8 cellular contexts compared by ENCODE assay signal in the genomic region with DNA sequence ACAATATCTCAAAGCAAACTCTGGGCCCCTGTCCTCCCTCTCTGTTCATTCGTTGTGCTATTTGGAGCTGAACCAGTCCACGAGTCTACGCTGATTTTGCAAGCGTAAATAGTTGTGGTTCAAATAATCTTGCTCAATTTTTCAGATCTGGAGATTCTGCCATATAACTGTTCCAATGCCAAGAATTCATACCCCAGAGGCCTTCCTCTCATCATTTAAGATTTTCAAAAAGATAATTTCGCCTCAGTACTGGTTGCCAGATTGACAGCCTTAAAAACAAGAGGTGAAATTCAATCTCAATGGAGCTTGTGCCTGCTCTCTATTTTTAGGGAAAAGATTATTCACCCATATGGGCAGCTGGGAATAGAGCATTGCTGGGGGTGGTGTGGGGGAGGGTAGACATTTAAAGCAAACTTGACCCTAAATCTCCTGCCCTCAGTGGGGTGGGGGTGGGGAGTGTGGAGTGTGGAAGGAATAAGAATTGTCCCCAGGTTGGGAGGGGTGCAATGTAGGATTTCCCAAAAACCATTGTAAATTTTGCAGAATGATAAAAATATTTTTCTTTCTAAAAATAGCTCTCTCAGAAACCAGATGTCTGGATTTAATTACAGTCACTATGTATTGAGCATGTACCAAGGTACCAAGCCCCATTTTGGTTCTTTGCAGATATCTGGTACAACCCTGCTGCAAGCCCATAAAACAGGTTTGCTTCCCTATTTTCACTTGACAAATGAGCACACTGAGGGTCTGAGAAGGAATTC.
A peak's percentile ranks its signal among the peaks of the same experiment; 100 is the strongest.
DNase-seq lines count a peak whose midpoint lies in the region; ATAC-seq and TF ChIP-seq lines count a peak whose summit lies in the region.
"Had no signal": no experiment of that assay in that cellular context is flagged by ENCODE, and none has a peak within 500 bp of the region (broad histone marks: within the 10 kb centered on the region; RNA-seq: fewer than 3 reads in every experiment).

No MANE protein-coding gene starts in this region.

- H3K9me3 ChIP-seq in cardiac muscle cell (ENCODE audit: low read depth) (no peaks in the 10 kb centered on the region), subcutaneous abdominal adipose tissue (ENCODE audit: control insufficient read depth in 5 of 5, low read length in 5 of 5) (no peaks in the 10 kb centered on the region)

- peaks cover 47% of the 10 kb centered on the region for H3K4me1 ChIP-seq in cardiac muscle cell (ENCODE audit: low read depth)
- peaks cover 21 to 60% (median 56%) of the 10 kb centered on the region in 5 donors for H3K4me1 ChIP-seq in subcutaneous abdominal adipose tissue (ENCODE audit: control insufficient read depth in 5 of 5, insufficient read depth in 5 of 5, low read length in 5 of 5)

- no peak overlapping the region for H3K4me3 ChIP-seq in cardiac muscle cell
- H3K4me3 ChIP-seq in subcutaneous abdominal adipose tissue (ENCODE audit: low read depth in 1 of 5, low read length in 5 of 5), result peak overlapping the region in 2 of 5 donors; percentile 22 to 23

- DNase-seq in HS-5 (ENCODE audit: low read depth) (peak; percentile 91), SKM-1 (lab: John Stamatoyannopoulos, UW; ENCODE audit: unreplicated experiment) (peak; percentile 55), cardiac muscle cell (ENCODE audit: low read depth in 1 of 2, low spot score in 1 of 2) (peak in 1 of 2 donors; percentile 94), C1 segment of cervical spinal cord (lab: John Stamatoyannopoulos, UW) (no peak), GM19238 (ENCODE audit: insufficient read length, low spot score) (no peak)
- DNase-seq: NCI-H345 had no signal

- H3K27ac ChIP-seq in cardiac muscle cell (peak overlapping the region; percentile 77), subcutaneous abdominal adipose tissue (ENCODE audit: low read depth, low read length) (peak overlapping the region; percentile 77)

- H3K36me3 ChIP-seq in cardiac muscle cell (no peaks in the 10 kb centered on the region), subcutaneous abdominal adipose tissue (ENCODE audit: control insufficient read depth in 5 of 5, insufficient read depth in 5 of 5, low read length in 5 of 5) (no peaks in the 10 kb centered on the region)

- H3K9ac ChIP-seq in subcutaneous abdominal adipose tissue (ENCODE audit: low read length in 5 of 5), result no peak overlapping the region

- H3K27me3 ChIP-seq in cardiac muscle cell (no peaks in the 10 kb centered on the region), subcutaneous abdominal adipose tissue (ENCODE audit: control insufficient read depth in 5 of 5, insufficient read depth in 4 of 5, low read length in 5 of 5) (no peaks in the 10 kb centered on the region)

- ATAC-seq in HG03097 (IDR thresholded peaks at IDR 0.05; ENCODE audit: low FRiP score, unreplicated experiment), result no peak

- TF ChIP-seq CTCF in cardiac muscle cell (IDR thresholded peaks at IDR 0.05; ENCODE audit: low read depth, low read length), result no peak

Comparison
In these comparisons a context has a peak if more than half of its experiments do, and no peak if none do; other contexts are left out.
1. DNase-seq: peak in HS-5 (single experiment) and SKM-1 (single experiment); none in C1 segment of cervical spinal cord (0 of 14) and GM19238 (single experiment).